9 cellular contexts compared by ENCODE assay signal in genomic region chr7:13282377-13282980, GRCh38.
A peak's percentile ranks its signal among the peaks of the same experiment; 100 is the strongest.
DNase-seq lines count a peak whose midpoint lies in the region; ATAC-seq and TF ChIP-seq lines count a peak whose summit lies in the region.
"Had no signal": no experiment of that assay in that cellular context is flagged by ENCODE, and none has a peak within 500 bp of the region (broad histone marks: within the 10 kb centered on the region; RNA-seq: fewer than 3 reads in every experiment).

No MANE protein-coding gene starts in this region.

- H3K4me1 ChIP-seq in left ventricle myocardium inferior (no peaks in the 10 kb centered on the region), PC-3 (ENCODE audit: insufficient read depth, low read length) (no peaks in the 10 kb centered on the region), gastrocnemius medialis (no peaks in the 10 kb centered on the region)
- H3K4me1 ChIP-seq: colonic mucosa had no signal

- DNase-seq in left ventricle myocardium inferior (no peak), left ventricle myocardium superior (no peak), PC-3 (peak; percentile 57), fibroblast of mammary gland (ENCODE audit: low read depth) (peak; percentile 64), iPS-NIHi7 (ENCODE audit: extremely low spot score) (no peak), amygdala (lab: John Stamatoyannopoulos, UW) (no peak), NCI-H1930 (lab: John Stamatoyannopoulos, UW) (no peak), gastrocnemius medialis (no peak)
- DNase-seq: colonic mucosa had no signal

- CTCF ChIA-PET in PC-3 (lab: Charles Lee), result interaction anchor here (0.5 to 1.3 kb wide), 7 partner anchors 11 to 1410 kb away, joined by 3 to 8 read pairs (median 3); no protein-coding TSS in a partner anchor

- H3K9ac ChIP-seq in PC-3 (ENCODE audit: low read length), result no peak overlapping the region

- H3K27me3 ChIP-seq in left ventricle myocardium inferior (ENCODE audit: low read depth) (no peaks in the 10 kb centered on the region), PC-3 (ENCODE audit: low read length) (no peaks in the 10 kb centered on the region), gastrocnemius medialis (no peaks in the 10 kb centered on the region)
- H3K27me3 ChIP-seq: colonic mucosa had no signal

- no peak for ATAC-seq in left ventricle myocardium superior
- ATAC-seq in PC-3, result peak; percentile 49
- ATAC-seq in gastrocnemius medialis, result no peak

- intact Hi-C loops in left ventricle myocardium inferior (cut with micrococcal nuclease) (loop anchor here (5.0 to 10.0 kb wide), 2 partner anchors 460 to 1172 kb away; no protein-coding TSS in a partner anchor), left ventricle myocardium superior (cut with micrococcal nuclease) (loop anchor here (5.0 to 10.0 kb wide), 2 partner anchors 462 to 1410 kb away; no protein-coding TSS in a partner anchor), PC-3 (cut with micrococcal nuclease) (loop anchor here (1.0 to 5.0 kb wide), 8 partner anchors 77 to 1176 kb away; partner anchors contain the start of gene ETV1), gastrocnemius medialis (cut with DNase I; ENCODE audit: low total_unique reads) (no loop called here)

- peak; percentile 45 for TF ChIP-seq CTCF in left ventricle myocardium inferior (IDR thresholded peaks at IDR 0.05; ENCODE audit: borderline replicate concordance)
- TF ChIP-seq CTCF in PC-3 (conservative IDR thresholded peaks at IDR 0.05; ENCODE audit: low read depth, low read length), result peak; percentile 55
- TF ChIP-seq CTCF in fibroblast of mammary gland (conservative IDR thresholded peaks at IDR 0.05; ENCODE audit: control insufficient read depth, insufficient read depth, low read depth, low read length), result peak; percentile 58
- no peak for TF ChIP-seq CTCF in gastrocnemius medialis (IDR thresholded peaks at IDR 0.05 in 4 of 5, conservative IDR thresholded peaks at IDR 0.05 in 1 of 5)

- H3K27ac ChIP-seq in left ventricle myocardium inferior (replicated peaks) (no peak overlapping the region), PC-3 (ENCODE audit: low read length) (no peak overlapping the region), gastrocnemius medialis (no peak overlapping the region)
- H3K27ac ChIP-seq: colonic mucosa had no signal

- H2AFZ ChIP-seq in PC-3 (ENCODE audit: low read length), result no peak overlapping the region

- TF ChIP-seq POLR2A in gastrocnemius medialis (IDR thresholded peaks at IDR 0.05), result no peak

- H4K20me1 ChIP-seq in PC-3 (ENCODE audit: low read length), result no peaks in the 10 kb centered on the region

- no peaks in the 10 kb centered on the region for H3K79me2 ChIP-seq in PC-3 (ENCODE audit: low read length)

- H3K9me3 ChIP-seq in left ventricle myocardium inferior (replicated peaks) (no peaks in the 10 kb centered on the region), PC-3 (ENCODE audit: low read length) (no peaks in the 10 kb centered on the region), gastrocnemius medialis (no peaks in the 10 kb centered on the region)
- H3K9me3 ChIP-seq: colonic mucosa had no signal

- POLR2A ChIA-PET in PC-3 (lab: Charles Lee; ENCODE audit: unreplicated experiment), result no interaction called here

- in situ Hi-C loops in gastrocnemius medialis (cut with MboI; ENCODE audit: low sequenced_read_pairs in 4 of 4), result loop anchor here (10.0 to 25.0 kb wide), 5 partner anchors 455 to 1412 kb away; no protein-coding TSS in a partner anchor

- no TSS peak for BruUV-seq in PC-3 (replicated peaks; lab: Mats Ljungman, UMichigan)

- no peaks in the 10 kb centered on the region for H3F3A ChIP-seq in PC-3 (ENCODE audit: low read length, unreplicated experiment)

- no peak overlapping the region for H3K4me2 ChIP-seq in PC-3 (ENCODE audit: low read length)

- no peaks in the 10 kb centered on the region for H3K36me3 ChIP-seq in left ventricle myocardium inferior
- no peaks in the 10 kb centered on the region for H3K36me3 ChIP-seq in PC-3 (ENCODE audit: low read depth, low read length)
- H3K36me3 ChIP-seq in gastrocnemius medialis, result no peaks in the 10 kb centered on the region
- H3K36me3 ChIP-seq: colonic mucosa had no signal

- H3K4me3 ChIP-seq in left ventricle myocardium inferior, result no peak overlapping the region
- no peak overlapping the region for H3K4me3 ChIP-seq in PC-3 (ENCODE audit: low read length)
- no peak overlapping the region for H3K4me3 ChIP-seq in fibroblast of mammary gland (ENCODE audit: control insufficient read depth, low read depth, low read length)
- H3K4me3 ChIP-seq in gastrocnemius medialis, result no peak overlapping the region
- H3K4me3 ChIP-seq: colonic mucosa had no signal

- H3K9me2 ChIP-seq in PC-3 (replicated peaks; ENCODE audit: low read length), result no peaks in the 10 kb centered on the region

Comparison
In these comparisons a context has a peak if more than half of its experiments do, and no peak if none do; other contexts are left out.
1. DNase-seq: peak in PC-3 (single experiment) and fibroblast of mammary gland (single experiment); none in left ventricle myocardium inferior (single experiment), left ventricle myocardium superior (single experiment), iPS-NIHi7 (single experiment), amygdala (0 of 56), NCI-H1930 (0 of 2) and gastrocnemius medialis (0 of 2).
2. CTCF ChIP-seq: peak in left ventricle myocardium inferior (single experiment), PC-3 (single experiment) and fibroblast of mammary gland (single experiment); none in gastrocnemius medialis (0 of 5).